ENCODE assay signal across 14 cellular contexts in the genomic region with DNA sequence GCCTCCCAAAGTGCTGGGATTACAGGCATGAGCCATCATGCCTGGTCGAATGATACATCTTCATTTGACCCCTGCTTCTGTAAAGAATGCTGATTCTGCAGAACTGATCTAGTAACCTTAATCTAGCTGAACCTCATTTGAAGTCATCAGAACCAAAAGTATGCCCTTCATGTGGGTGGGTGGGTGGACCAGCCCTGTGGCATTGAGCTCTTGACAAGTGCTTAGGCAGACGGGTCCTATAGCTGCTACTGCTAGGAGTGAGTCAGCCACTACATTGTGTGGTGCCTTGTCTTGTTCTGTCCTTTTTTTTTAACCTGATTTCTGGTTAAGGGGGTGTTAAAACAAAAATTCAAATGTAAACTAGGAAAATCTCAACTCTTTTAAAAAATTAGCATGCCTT. TPM values are rescaled to one million over a fixed set of nuclear protein-coding genes. Genes with fewer than 3 reads are reported as not detected.
DNase-seq lines count a peak whose midpoint lies in the region; ATAC-seq and TF ChIP-seq lines count a peak whose summit lies in the region.
"Had no signal": no experiment of that assay in that cellular context is flagged by ENCODE, and none has a peak within 500 bp of the region (broad histone marks: within the 10 kb centered on the region; RNA-seq: fewer than 3 reads in every experiment).

No MANE protein-coding gene starts in this region.

- CTCF ChIA-PET in PC-9 (lab: Charles Lee) = no interaction called here

- no peak overlapping the region for H3K4me3 ChIP-seq in PC-9
- H3K4me3 ChIP-seq in duodenal mucosa (ENCODE audit: low read depth in 1 of 2, low read length in 2 of 2) = no peak overlapping the region
- no peak overlapping the region for H3K4me3 ChIP-seq in thyroid gland (replicated peaks in 1 of 3)
- H3K4me3 ChIP-seq: gastrocnemius medialis, spleen had no signal

- peaks cover 27% of the 10 kb centered on the region for H3K4me1 Mint-ChIP-seq in activated CD4-positive, alpha-beta T cell treated with anti-CD3 and anti-CD28 coated beads, Interleukin-2, amount 10 ng/mL, durations not matched to agents 24 days and 14 days
- H3K4me1 Mint-ChIP-seq in progenitor cell of endocrine pancreas (ENCODE audit: low read depth) = no peaks in the 10 kb centered on the region
- H3K4me1 Mint-ChIP-seq in stimulated activated naive B cell treated with anti-CD40 and anti-IgM and Interleukin-4, amounts not matched to agents 10 μg/mL and 1 μg/mL and 100 μg/mL, for 72 hours = peaks cover 2 to 13% of the 10 kb centered on the region in 2 donors
- H3K4me1 Mint-ChIP-seq: nephron had no signal

- H3K79me2 ChIP-seq in PC-9 (ENCODE audit: low read depth) = peaks cover 80% of the 10 kb centered on the region

- H3F3A ChIP-seq in PC-9 (ENCODE audit: insufficient read depth, low read depth) = peaks cover 98% of the 10 kb centered on the region

- H3K27ac ChIP-seq in PC-9 (peak overlapping the region; percentile 93), duodenal mucosa (ENCODE audit: low read depth, low read length) (peak overlapping the region; percentile 1), thyroid gland (no peak overlapping the region)
- H3K27ac ChIP-seq: gastrocnemius medialis, spleen had no signal

- 62 to 81% methylated on average over 2 of the region's 2 CpGs for WGBS in thyroid gland, 2 donors

- no peaks in the 10 kb centered on the region for H3K9me3 ChIP-seq in PC-9 (ENCODE audit: insufficient read depth, low read depth)
- H3K9me3 ChIP-seq in duodenal mucosa (ENCODE audit: control insufficient read depth in 1 of 2, low read length in 2 of 2) = no peaks in the 10 kb centered on the region
- H3K9me3 ChIP-seq in thyroid gland = no peaks in the 10 kb centered on the region
- H3K9me3 ChIP-seq: gastrocnemius medialis, spleen had no signal

- no peak overlapping the region for H3K4me3 Mint-ChIP-seq in activated CD4-positive, alpha-beta T cell treated with anti-CD3 and anti-CD28 coated beads, Interleukin-2, amount 10 ng/mL, durations not matched to agents 24 days and 14 days
- H3K4me3 Mint-ChIP-seq in progenitor cell of endocrine pancreas (ENCODE audit: low read depth) = no peak overlapping the region
- H3K4me3 Mint-ChIP-seq in stimulated activated naive B cell treated with anti-CD40 and anti-IgM and Interleukin-4, amounts not matched to agents 10 μg/mL and 1 μg/mL and 100 μg/mL, for 72 hours = no peak overlapping the region
- H3K4me3 Mint-ChIP-seq: nephron, T-cell had no signal

- H2AFZ ChIP-seq in PC-9 = no peak overlapping the region

- peaks cover 59% of the 10 kb centered on the region for H3K4me1 ChIP-seq in PC-9 (replicated peaks; ENCODE audit: insufficient read depth)
- H3K4me1 ChIP-seq in duodenal mucosa (ENCODE audit: control insufficient read depth in 1 of 2, insufficient read depth in 2 of 2, low read length in 2 of 2) = no peaks in the 10 kb centered on the region
- no peaks in the 10 kb centered on the region for H3K4me1 ChIP-seq in thyroid gland

- peak overlapping the region; percentile 39 for H3K27ac Mint-ChIP-seq in activated CD4-positive, alpha-beta T cell treated with anti-CD3 and anti-CD28 coated beads, Interleukin-2, amount 10 ng/mL, durations not matched to agents 24 days and 14 days
- peak overlapping the region; percentile 54 for H3K27ac Mint-ChIP-seq in progenitor cell of endocrine pancreas
- no peak overlapping the region for H3K27ac Mint-ChIP-seq in stimulated activated naive B cell treated with anti-CD40 and anti-IgM and Interleukin-4, amounts not matched to agents 10 μg/mL and 1 μg/mL and 100 μg/mL, for 72 hours
- H3K27ac Mint-ChIP-seq: nephron, T-cell had no signal

- peaks cover 84% of the 10 kb centered on the region for H3K36me3 Mint-ChIP-seq in activated CD4-positive, alpha-beta T cell treated with anti-CD3 and anti-CD28 coated beads, Interleukin-2, amount 10 ng/mL, durations not matched to agents 24 days and 14 days (ENCODE audit: low read depth)
- H3K36me3 Mint-ChIP-seq in progenitor cell of endocrine pancreas (ENCODE audit: insufficient read depth) = peaks cover 41% of the 10 kb centered on the region
- H3K36me3 Mint-ChIP-seq in stimulated activated naive B cell treated with anti-CD40 and anti-IgM and Interleukin-4, amounts not matched to agents 10 μg/mL and 1 μg/mL and 100 μg/mL, for 72 hours = peaks cover 35 to 59% of the 10 kb centered on the region in 2 donors

- no peak for TF ChIP-seq CTCF in PC-9 (conservative IDR thresholded peaks at IDR 0.05)
- TF ChIP-seq CTCF in progenitor cell of endocrine pancreas (IDR thresholded peaks at IDR 0.05; ENCODE audit: unreplicated experiment) = no peak
- no peak for TF ChIP-seq CTCF in thyroid gland (IDR thresholded peaks at IDR 0.05)

- H3K9me2 ChIP-seq in PC-9 (ENCODE audit: insufficient read depth) = no peaks in the 10 kb centered on the region

- no TSS peak for BruUV-seq in PC-9 (replicated peaks; lab: Mats Ljungman, UMichigan)

- no peak for ATAC-seq in stimulated activated naive B cell treated with anti-CD40 and anti-IgM and Interleukin-4, amounts not matched to agents 10 μg/mL and 1 μg/mL and 100 μg/mL, for 72 hours (replicated peaks)
- ATAC-seq: gastrocnemius medialis, T-cell had no signal

- no peaks in the 10 kb centered on the region for H3K27me3 Mint-ChIP-seq in activated CD4-positive, alpha-beta T cell treated with anti-CD3 and anti-CD28 coated beads, Interleukin-2, amount 10 ng/mL, durations not matched to agents 24 days and 14 days
- no peaks in the 10 kb centered on the region for H3K27me3 Mint-ChIP-seq in progenitor cell of endocrine pancreas
- H3K27me3 Mint-ChIP-seq in stimulated activated naive B cell treated with anti-CD40 and anti-IgM and Interleukin-4, amounts not matched to agents 10 μg/mL and 1 μg/mL and 100 μg/mL, for 72 hours = no peaks in the 10 kb centered on the region
- H3K27me3 Mint-ChIP-seq: T-cell had no signal

- TF ChIP-seq POLR2A in thyroid gland (IDR thresholded peaks at IDR 0.05) = no peak

- no peak for DNase-seq in activated CD4-positive, alpha-beta T cell treated with anti-CD3 and anti-CD28 coated beads, Interleukin-2, amount 10 ng/mL, durations not matched to agents 24 days and 14 days
- no peak for DNase-seq in activated CD4-positive, alpha-beta T cell treated with anti-CD3 and anti-CD28 coated beads for 48 hours
- DNase-seq in PC-9 (peak in 1 of 2 experiments; percentile 51), progenitor cell of endocrine pancreas (ENCODE audit: low spot score, unreplicated experiment) (no peak), amniotic stem cell (lab: John Stamatoyannopoulos, UW) (no peak), thyroid gland (no peak)
- no peak for DNase-seq in stimulated activated naive B cell treated with anti-CD40 and anti-IgM and Interleukin-4, amounts not matched to agents 10 μg/mL and 1 μg/mL and 100 μg/mL, for 72 hours
- DNase-seq: activated CD4-positive, alpha-beta T cell treated with anti-CD3 and anti-CD28 coated beads for 1 hour; activated gamma-delta T cell; gastrocnemius medialis; spleen; T-cell had no signal

- H3K27me3 ChIP-seq in PC-9 (ENCODE audit: insufficient read depth, low read depth) (no peaks in the 10 kb centered on the region), duodenal mucosa (ENCODE audit: control insufficient read depth in 1 of 2, insufficient read depth in 2 of 2, low read length in 2 of 2) (no peaks in the 10 kb centered on the region), thyroid gland (no peaks in the 10 kb centered on the region)
- H3K27me3 ChIP-seq: gastrocnemius medialis, spleen had no signal

- H3K36me3 ChIP-seq in PC-9 (ENCODE audit: low read depth) (peaks cover 90% of the 10 kb centered on the region), duodenal mucosa (ENCODE audit: control insufficient read depth in 1 of 2, insufficient read depth in 2 of 2, low read length in 2 of 2) (peaks cover 59 to 95% of the 10 kb centered on the region in 2 donors), thyroid gland (peaks cover 76 to 82% of the 10 kb centered on the region in 2 donors)

- peaks cover 48% of the 10 kb centered on the region for H4K20me1 ChIP-seq in PC-9 (ENCODE audit: insufficient read depth)

- intact Hi-C loops in activated CD4-positive, alpha-beta T cell treated with anti-CD3 and anti-CD28 coated beads, Interleukin-2, amount 10 ng/mL, durations not matched to agents 24 days and 14 days (cut with micrococcal nuclease) = no loop called here
- intact Hi-C loops in PC-9 (cut with micrococcal nuclease; ENCODE audit: unreplicated experiment) = no loop called here
- intact Hi-C loops in thyroid gland (cut with DNase I) = no loop called here

- H3K9ac ChIP-seq in duodenal mucosa (ENCODE audit: low read depth in 1 of 2, low read length in 2 of 2) = no peak overlapping the region

- peak overlapping the region; percentile 43 for H3K4me2 ChIP-seq in PC-9

- H3K9me3 Mint-ChIP-seq in activated CD4-positive, alpha-beta T cell treated with anti-CD3 and anti-CD28 coated beads, Interleukin-2, amount 10 ng/mL, durations not matched to agents 24 days and 14 days = no peaks in the 10 kb centered on the region
- H3K9me3 Mint-ChIP-seq in progenitor cell of endocrine pancreas (ENCODE audit: low read depth) = no peaks in the 10 kb centered on the region
- H3K9me3 Mint-ChIP-seq in stimulated activated naive B cell treated with anti-CD40 and anti-IgM and Interleukin-4, amounts not matched to agents 10 μg/mL and 1 μg/mL and 100 μg/mL, for 72 hours = no peaks in the 10 kb centered on the region
- H3K9me3 Mint-ChIP-seq: nephron, T-cell had no signal

- POLR2A ChIA-PET in PC-9 (lab: Charles Lee; ENCODE audit: unreplicated experiment) = interaction anchor here (0.7 kb wide), 1 partner anchor 243 kb away, joined by 5 read pairs; no protein-coding TSS in a partner anchor

RNA-seq across cellular contexts. Expression of gene SF3B3, which starts 29.6 kb away (rescaled TPM):
- total RNA-seq in activated CD4-positive, alpha-beta T cell treated with anti-CD3 and anti-CD28 coated beads, Interleukin-2, amount 10 ng/mL, durations not matched to agents 24 days and 14 days = 621 and 622 TPM in 2 replicates
- 326 and 339 TPM in 2 replicates for total RNA-seq in PC-9 (2021)
- total RNA-seq in progenitor cell of endocrine pancreas = 379 and 387 TPM in 2 replicates
- 100 to 1,000 TPM in 2 of 4 donors, 10 to 100 TPM in 2; 74.2 to 142 (median 112) TPM for total RNA-seq in thyroid gland

RNA-seq across cellular contexts. Expression of gene COG4, which starts 29.8 kb away (rescaled TPM):
- 38.3 and 42.1 TPM in 2 replicates for total RNA-seq in activated CD4-positive, alpha-beta T cell treated with anti-CD3 and anti-CD28 coated beads, Interleukin-2, amount 10 ng/mL, durations not matched to agents 24 days and 14 days
- 54.2 and 61.1 TPM in 2 replicates for total RNA-seq in PC-9 (2021)
- 75.9 and 76.0 TPM in 2 replicates for total RNA-seq in progenitor cell of endocrine pancreas
- 10 to 100 TPM; 39.6 to 88.4 (median 66.7) TPM for total RNA-seq in thyroid gland

Comparison
In these comparisons a context has a peak if more than half of its experiments do, and no peak if none do; other contexts are left out.
1. H3K27ac ChIP-seq: peak in PC-9 (single experiment) and duodenal mucosa (single experiment); none in thyroid gland (0 of 3).